ENCODE assay signal across 8 cellular contexts in genomic region chr12:57896139-57896436, GRCh38. TPM values are rescaled to one million over a fixed set of nuclear protein-coding genes. Genes with fewer than 3 reads are reported as not detected.
DNase-seq lines count a peak whose midpoint lies in the region; ATAC-seq and TF ChIP-seq lines count a peak whose summit lies in the region.

No MANE protein-coding gene starts in this region.

- no peaks in the 10 kb centered on the region for H3K9me3 ChIP-seq in aorta (ENCODE audit: control insufficient read depth, low read length)

- H3K27me3 ChIP-seq in aorta (ENCODE audit: control insufficient read depth in 1 of 2, insufficient read depth in 2 of 2, low read length in 1 of 2), result no peaks in the 10 kb centered on the region

- H3K4me1 ChIP-seq in aorta (ENCODE audit: control insufficient read depth in 1 of 2, insufficient read depth in 2 of 2, low read length in 2 of 2), result peaks cover 6 to 7% of the 10 kb centered on the region in 2 donors

- CTCF ChIA-PET in MCF 10A (lab: Yijun Ruan, JAX), result interaction anchor here (0.6 to 8.0 kb wide), 13 partner anchors 7 to 721 kb away, joined by 3 to 89 read pairs (median 8); partner anchors contain the start of genes CTDSP2 and TSFM

- H3K27ac Mint-ChIP-seq in natural killer cell (no peak overlapping the region), MCF 10A (ENCODE audit: low read depth, unreplicated experiment) (no peak overlapping the region)
- no peak overlapping the region for H3K27ac Mint-ChIP-seq in natural killer cell treated with Interleukin-12 subunit alpha and Interleukin-12 subunit beta and Interleukin-15 and Interleukin-18, amount 100 ng/mL, for 72 hours
- no peak overlapping the region for H3K27ac Mint-ChIP-seq in activated T-helper 2 cell treated with anti-CD3 and anti-CD28 coated beads, Interferon-gamma antibody, Interleukin-2, Interleukin-4, amounts not matched to agents 10 μg/mL and 5 μg/mL and 100 μg/mL, durations not matched to agents 14 hours and 24 hours and 36 hours

- H3K4me3 Mint-ChIP-seq in natural killer cell, result peak overlapping the region; percentile 50
- no peak overlapping the region for H3K4me3 Mint-ChIP-seq in natural killer cell treated with Interleukin-12 subunit alpha and Interleukin-12 subunit beta and Interleukin-15 and Interleukin-18, amount 100 ng/mL, for 72 hours
- peak overlapping the region; percentile 76 for H3K4me3 Mint-ChIP-seq in MCF 10A (ENCODE audit: unreplicated experiment)
- H3K4me3 Mint-ChIP-seq in activated T-helper 2 cell treated with anti-CD3 and anti-CD28 coated beads, Interferon-gamma antibody, Interleukin-2, Interleukin-4, amounts not matched to agents 10 μg/mL and 5 μg/mL and 100 μg/mL, durations not matched to agents 14 hours and 24 hours and 36 hours (ENCODE audit: low read depth), result no peak overlapping the region

- no peaks in the 10 kb centered on the region for H3K36me3 Mint-ChIP-seq in natural killer cell
- H3K36me3 Mint-ChIP-seq in natural killer cell treated with Interleukin-12 subunit alpha and Interleukin-12 subunit beta and Interleukin-15 and Interleukin-18, amount 100 ng/mL, for 72 hours, result no peaks in the 10 kb centered on the region
- no peaks in the 10 kb centered on the region for H3K36me3 Mint-ChIP-seq in MCF 10A (ENCODE audit: insufficient read depth, unreplicated experiment)
- H3K36me3 Mint-ChIP-seq in activated T-helper 2 cell treated with anti-CD3 and anti-CD28 coated beads, Interferon-gamma antibody, Interleukin-2, Interleukin-4, amounts not matched to agents 10 μg/mL and 5 μg/mL and 100 μg/mL, durations not matched to agents 14 hours and 24 hours and 36 hours (ENCODE audit: low read depth), result no peaks in the 10 kb centered on the region

- peak overlapping the region; percentile 98 to 99 for H3K27ac ChIP-seq in aorta (ENCODE audit: low read depth in 1 of 2, low read length in 2 of 2)

- POLR2A ChIA-PET in MCF 10A (lab: Yijun Ruan, JAX), result interaction anchor here (0.6 to 8.7 kb wide), 12 partner anchors 7 to 113 kb away, joined by 3 to 167 read pairs (median 5); partner anchors contain the start of gene CTDSP2

- no peaks in the 10 kb centered on the region for H3K36me3 ChIP-seq in aorta (ENCODE audit: control insufficient read depth in 1 of 2, insufficient read depth in 2 of 2, low read length in 1 of 2)

- BruUV-seq in MCF 10A (replicated peaks; lab: Mats Ljungman, UMichigan), result no TSS peak

- 2 to 4% methylated on average over 6 of the region's 6 CpGs for WGBS in aorta, 2 donors

- ATAC-seq in natural killer cell, result no peak
- ATAC-seq in natural killer cell treated with Interleukin-12 subunit alpha and Interleukin-12 subunit beta and Interleukin-15 and Interleukin-18, amount 100 ng/mL, for 72 hours, result no peak
- no peak for ATAC-seq in aorta (ENCODE audit: low FRiP score)
- ATAC-seq in HG03108 (IDR thresholded peaks at IDR 0.05; ENCODE audit: unreplicated experiment), result no peak

- intact Hi-C loops in natural killer cell (cut with micrococcal nuclease), result no loop called here
- intact Hi-C loops in MCF 10A (cut with micrococcal nuclease), result no loop called here
- intact Hi-C loops in aorta (cut with DNase I), result no loop called here
- intact Hi-C loops in activated T-helper 2 cell treated with anti-CD3 and anti-CD28 coated beads, Interferon-gamma antibody, Interleukin-2, Interleukin-4, amounts not matched to agents 10 μg/mL and 5 μg/mL and 100 μg/mL, durations not matched to agents 14 hours and 24 hours and 36 hours (cut with micrococcal nuclease), result loop anchor here (5.0 to 10.0 kb wide), 2 partner anchors 41 to 311 kb away; no protein-coding TSS in a partner anchor

- H3K4me1 Mint-ChIP-seq in natural killer cell, result peaks cover 30 to 31% of the 10 kb centered on the region in 2 donors
- peaks cover 30 to 33% of the 10 kb centered on the region in 2 donors for H3K4me1 Mint-ChIP-seq in natural killer cell treated with Interleukin-12 subunit alpha and Interleukin-12 subunit beta and Interleukin-15 and Interleukin-18, amount 100 ng/mL, for 72 hours (ENCODE audit: low read depth in 2 of 2)
- peaks cover 57% of the 10 kb centered on the region for H3K4me1 Mint-ChIP-seq in MCF 10A (ENCODE audit: insufficient read depth, unreplicated experiment)
- H3K4me1 Mint-ChIP-seq in activated T-helper 2 cell treated with anti-CD3 and anti-CD28 coated beads, Interferon-gamma antibody, Interleukin-2, Interleukin-4, amounts not matched to agents 10 μg/mL and 5 μg/mL and 100 μg/mL, durations not matched to agents 14 hours and 24 hours and 36 hours (ENCODE audit: low read depth), result peaks cover 45% of the 10 kb centered on the region

- H3K4me3 ChIP-seq in aorta (ENCODE audit: low read length in 2 of 2), result peak overlapping the region; percentile 29 to 42

- DNase-seq in natural killer cell (no peak), MCF 10A (ENCODE audit: unreplicated experiment) (no peak), lung microvascular endothelial cell (ENCODE audit: low read depth in 2 of 2) (peak; percentile 29 to 45), aorta (no peak)
- DNase-seq in natural killer cell treated with Interleukin-12 subunit alpha and Interleukin-12 subunit beta and Interleukin-15 and Interleukin-18, amount 100 ng/mL, for 72 hours (ENCODE audit: low spot score), result no peak
- DNase-seq in activated T-helper 2 cell treated with anti-CD3 and anti-CD28 coated beads, Interferon-gamma antibody, Interleukin-2, Interleukin-4, amounts not matched to agents 10 μg/mL and 5 μg/mL and 100 μg/mL, durations not matched to agents 14 hours and 24 hours and 36 hours (ENCODE audit: low spot score), result no peak
- no peak for DNase-seq in central memory CD4-positive, alpha-beta T cell

- peaks cover 23 to 32% of the 10 kb centered on the region in 2 donors for H3K27me3 Mint-ChIP-seq in natural killer cell (ENCODE audit: low read depth in 2 of 2)
- H3K27me3 Mint-ChIP-seq in natural killer cell treated with Interleukin-12 subunit alpha and Interleukin-12 subunit beta and Interleukin-15 and Interleukin-18, amount 100 ng/mL, for 72 hours, result peaks cover 11 to 26% of the 10 kb centered on the region in 2 donors
- no peaks in the 10 kb centered on the region for H3K27me3 Mint-ChIP-seq in MCF 10A (ENCODE audit: insufficient read depth, unreplicated experiment)
- peaks cover 5% of the 10 kb centered on the region for H3K27me3 Mint-ChIP-seq in activated T-helper 2 cell treated with anti-CD3 and anti-CD28 coated beads, Interferon-gamma antibody, Interleukin-2, Interleukin-4, amounts not matched to agents 10 μg/mL and 5 μg/mL and 100 μg/mL, durations not matched to agents 14 hours and 24 hours and 36 hours (ENCODE audit: low read depth)

- TF ChIP-seq CTCF in natural killer cell (IDR thresholded peaks at IDR 0.05), result no peak
- no peak for TF ChIP-seq CTCF in MCF 10A (IDR thresholded peaks at IDR 0.05; ENCODE audit: unreplicated experiment)

- no peaks in the 10 kb centered on the region for H3K9me3 Mint-ChIP-seq in natural killer cell
- no peaks in the 10 kb centered on the region for H3K9me3 Mint-ChIP-seq in natural killer cell treated with Interleukin-12 subunit alpha and Interleukin-12 subunit beta and Interleukin-15 and Interleukin-18, amount 100 ng/mL, for 72 hours
- no peaks in the 10 kb centered on the region for H3K9me3 Mint-ChIP-seq in MCF 10A (ENCODE audit: unreplicated experiment)
- no peaks in the 10 kb centered on the region for H3K9me3 Mint-ChIP-seq in activated T-helper 2 cell treated with anti-CD3 and anti-CD28 coated beads, Interferon-gamma antibody, Interleukin-2, Interleukin-4, amounts not matched to agents 10 μg/mL and 5 μg/mL and 100 μg/mL, durations not matched to agents 14 hours and 24 hours and 36 hours

RNA-seq across cellular contexts. Expression of gene ATP23, which starts 45.3 kb away (rescaled TPM):
- total RNA-seq in natural killer cell (1 to 10 TPM; 4.9 to 8.8 (median 6.3) TPM), MCF 10A (2022) (1.9 and 3.0 TPM in 2 replicates), lung microvascular endothelial cell (7.4 and 13.1 TPM in 2 replicates), aorta (1 to 10 TPM; 3.9 to 5.4 TPM)
- 10 to 100 TPM in 1 of 2 donors, 1 to 10 TPM in 1; 5.7 to 12.5 TPM for total RNA-seq in natural killer cell treated with Interleukin-12 subunit alpha and Interleukin-12 subunit beta and Interleukin-15 and Interleukin-18, amount 100 ng/mL, for 72 hours
- 10 to 100 TPM in 1 of 2 donors, 1 to 10 TPM in 1; 3.4 to 19.3 TPM for polyA plus RNA-seq in aorta
- 10.8 and 12.7 TPM in 2 replicates for total RNA-seq in activated T-helper 2 cell treated with anti-CD3 and anti-CD28 coated beads, Interferon-gamma antibody, Interleukin-2, Interleukin-4, amounts not matched to agents 10 μg/mL and 5 μg/mL and 100 μg/mL, durations not matched to agents 14 hours and 24 hours and 36 hours

RNA-seq across cellular contexts. Expression of gene CTDSP2, which starts 49.6 kb away (rescaled TPM):
- 100 to 1,000 TPM in 2 of 3 donors, 10 to 100 TPM in 1; 93.8 to 135 (median 123) TPM for total RNA-seq in natural killer cell
- 10 to 100 TPM; 52.7 to 53.9 TPM for total RNA-seq in natural killer cell treated with Interleukin-12 subunit alpha and Interleukin-12 subunit beta and Interleukin-15 and Interleukin-18, amount 100 ng/mL, for 72 hours
- 73.4 and 76.5 TPM in 2 replicates for total RNA-seq in MCF 10A (2022)
- 47.9 and 62.3 TPM in 2 replicates for total RNA-seq in lung microvascular endothelial cell
- total RNA-seq in aorta, result 100 to 1,000 TPM; 187 to 252 TPM
- polyA plus RNA-seq in aorta, result 10 to 100 TPM; 51.2 to 91.7 TPM
- total RNA-seq in activated T-helper 2 cell treated with anti-CD3 and anti-CD28 coated beads, Interferon-gamma antibody, Interleukin-2, Interleukin-4, amounts not matched to agents 10 μg/mL and 5 μg/mL and 100 μg/mL, durations not matched to agents 14 hours and 24 hours and 36 hours, result 62.5 and 65.2 TPM in 2 replicates

Comparison
In these comparisons a context has a peak if more than half of its experiments do, and no peak if none do; other contexts are left out.
1. H3K4me3 Mint-ChIP-seq: peak in natural killer cell (single experiment) and MCF 10A (single experiment); none in natural killer cell treated with Interleukin-12 subunit alpha and Interleukin-12 subunit beta and Interleukin-15 and Interleukin-18, amount 100 ng/mL, for 72 hours (single experiment) and activated T-helper 2 cell treated with anti-CD3 and anti-CD28 coated beads, Interferon-gamma antibody, Interleukin-2, Interleukin-4, amounts not matched to agents 10 μg/mL and 5 μg/mL and 100 μg/mL, durations not matched to agents 14 hours and 24 hours and 36 hours (single experiment).
2. DNase-seq: peak in lung microvascular endothelial cell (2 of 2); none in natural killer cell (single experiment), natural killer cell treated with Interleukin-12 subunit alpha and Interleukin-12 subunit beta and Interleukin-15 and Interleukin-18, amount 100 ng/mL, for 72 hours (single experiment), MCF 10A (single experiment), aorta (0 of 2), activated T-helper 2 cell treated with anti-CD3 and anti-CD28 coated beads, Interferon-gamma antibody, Interleukin-2, Interleukin-4, amounts not matched to agents 10 μg/mL and 5 μg/mL and 100 μg/mL, durations not matched to agents 14 hours and 24 hours and 36 hours (single experiment) and central memory CD4-positive, alpha-beta T cell (single experiment).